8 cellular contexts compared by ENCODE assay signal in the genomic region with DNA sequence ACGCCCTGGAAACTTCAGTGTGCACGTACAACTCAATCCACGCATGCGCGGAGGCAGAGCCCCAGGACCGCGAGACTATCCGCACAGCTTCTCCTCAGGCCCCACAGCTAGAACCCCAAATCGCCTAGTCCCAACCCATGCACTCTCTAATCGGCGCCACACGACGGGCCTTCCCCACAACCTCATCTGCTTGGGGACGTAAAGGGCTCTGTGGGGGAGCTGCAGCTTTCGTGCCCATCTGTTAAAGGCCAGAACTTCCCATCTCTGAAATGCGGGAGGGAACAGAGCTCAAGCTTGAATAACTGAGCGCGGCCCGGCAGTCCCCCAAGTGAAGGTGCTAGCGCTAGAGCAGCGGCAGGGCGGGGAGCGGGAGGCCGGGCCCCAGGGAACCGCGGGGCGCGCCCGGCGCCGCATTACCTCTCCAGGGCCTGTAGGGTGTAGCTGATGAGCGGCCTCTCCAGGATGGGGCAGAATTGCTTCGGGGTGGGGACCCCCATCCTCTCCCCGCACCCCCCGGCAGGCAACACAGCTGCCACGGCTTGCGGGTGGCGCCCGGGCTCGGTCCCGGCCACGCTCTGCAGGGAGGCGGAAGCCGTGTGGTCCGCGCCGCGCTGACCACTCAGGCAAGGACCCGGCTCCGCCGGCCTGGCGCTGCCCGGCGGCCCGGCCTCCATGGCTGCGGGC. TPM values are rescaled to one million over a fixed set of nuclear protein-coding genes. Genes with fewer than 3 reads are reported as not detected.
DNase-seq lines count a peak whose midpoint lies in the region; ATAC-seq and TF ChIP-seq lines count a peak whose summit lies in the region.

No MANE protein-coding gene starts in this region.

- POLR2A ChIA-PET in AG04449 (lab: Yijun Ruan, JAX) = interaction anchor here (0.8 to 1.0 kb wide), 3 partner anchors 11 to 291 kb away, joined by 3 to 6 read pairs (median 6); no protein-coding TSS in a partner anchor

- CTCF ChIA-PET in AG04449 (lab: Yijun Ruan, JAX) = interaction anchor here (0.6 to 1.3 kb wide), 5 partner anchors 17 to 146 kb away, joined by 3 to 4 read pairs (median 3); no protein-coding TSS in a partner anchor

- H3K4me3 ChIP-seq in AG04449 (ENCODE audit: low read depth, low read length) = peak overlapping the region; percentile 57
- peak overlapping the region; percentile 75 for H3K4me3 ChIP-seq in choroid plexus epithelial cell (ENCODE audit: low read depth, low read length)
- peak overlapping the region; percentile 54 for H3K4me3 ChIP-seq in kidney epithelial cell (ENCODE audit: low read depth, low read length)

- TF ChIP-seq CTCF in AG04449 (IDR thresholded peaks at IDR 0.05; ENCODE audit: insufficient read depth, low read length, missing control alignments) = peak; percentile 28
- peak; percentile 32 for TF ChIP-seq CTCF in choroid plexus epithelial cell (conservative IDR thresholded peaks at IDR 0.05; ENCODE audit: low read depth, low read length)
- no peak for TF ChIP-seq CTCF in kidney epithelial cell (IDR thresholded peaks at IDR 0.05; ENCODE audit: insufficient read depth, low read length, poor library complexity, severe bottlenecking)

- ATAC-seq in GM18907 (IDR thresholded peaks at IDR 0.05; ENCODE audit: unreplicated experiment) (peak; percentile 92), HG03139 (IDR thresholded peaks at IDR 0.05; ENCODE audit: unreplicated experiment) (peak; percentile 79)

- DNase-seq in AG04449 (ENCODE audit: low read depth, low spot score) (no peak), NCI-H446 treated with DMSO at 0.1 percent for 48 hours (lab: John Stamatoyannopoulos, UW) (peak; percentile 72), choroid plexus epithelial cell (ENCODE audit: low read depth) (peak; percentile 95), kidney epithelial cell (ENCODE audit: low read depth) (peak; percentile 62)
- DNase-seq in activated CD4-positive, alpha-beta T cell treated with anti-CD3 and anti-CD28 coated beads for 24 hours (ENCODE audit: low read depth in 2 of 2) = peak; percentile 64 to 71
- peak; percentile 82 to 83 for DNase-seq in stimulated activated CD4-positive, alpha-beta T cell treated with anti-CD3 and anti-CD28 coated beads, Interleukin-15, amount 100 ng/mL, for 48 hours (ENCODE audit: low read depth in 2 of 2)

- H3K27me3 ChIP-seq in kidney epithelial cell (ENCODE audit: control insufficient read depth, insufficient read depth, low read length) = no peaks in the 10 kb centered on the region

- no peaks in the 10 kb centered on the region for H3K36me3 ChIP-seq in kidney epithelial cell (ENCODE audit: control insufficient read depth, insufficient read depth, low read length)

RNA-seq across cellular contexts. Expression of gene CRPPA, which starts 0.5 kb away (rescaled TPM):
- total RNA-seq in kidney epithelial cell = 1.4 and 1.8 TPM in 2 replicates

RNA-seq across cellular contexts. Expression of gene SOSTDC1, which starts 44.7 kb away (rescaled TPM):
- total RNA-seq in kidney epithelial cell = 0.08 TPM in 1 of 2 replicates, not detected in the other
